Comparison of ENCODE assay signal across 1 cellular context in the genomic region with DNA sequence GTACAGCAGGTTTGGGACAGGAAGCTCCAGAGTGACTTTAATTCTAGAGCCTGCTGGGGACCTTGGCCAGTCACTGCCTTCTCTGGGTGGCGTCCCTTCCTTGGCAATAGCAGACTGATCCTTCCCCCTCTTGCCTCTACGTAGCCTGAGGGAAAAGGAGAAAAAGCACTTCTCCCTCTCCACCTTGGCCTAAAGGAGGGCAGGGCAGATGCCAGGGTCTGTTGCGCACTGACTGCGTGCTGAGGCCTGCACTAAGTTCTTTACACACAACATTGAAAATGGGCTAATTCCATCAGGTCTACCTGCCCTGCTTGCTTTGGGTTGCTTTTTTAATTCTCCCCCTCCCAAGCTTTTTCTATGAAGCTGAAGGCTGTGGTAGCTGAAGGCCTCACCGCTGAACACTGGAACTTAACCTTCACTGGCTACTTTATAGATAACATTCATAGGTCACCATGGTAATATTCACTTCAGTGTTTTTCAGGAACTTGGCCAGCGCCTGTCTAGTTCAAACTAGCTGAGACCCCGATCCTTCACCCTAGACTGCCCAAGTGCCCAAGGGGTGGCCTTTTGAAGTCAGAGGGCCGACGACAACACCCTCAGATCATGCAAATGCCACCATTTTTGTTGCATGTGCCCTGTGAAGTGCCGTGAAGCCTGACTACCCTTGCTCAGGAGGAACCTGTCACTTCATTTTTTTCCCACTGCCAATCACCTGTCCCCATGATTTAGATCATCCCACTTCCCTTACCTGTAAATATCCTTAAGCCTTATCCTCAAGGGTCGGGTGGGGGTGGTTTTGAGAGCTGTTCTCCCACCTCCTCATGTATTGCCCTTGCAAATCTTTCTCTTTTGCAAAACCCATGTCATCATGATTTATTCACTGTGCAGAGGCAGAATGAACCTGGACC.
TF ChIP-seq lines count a peak whose summit lies in the region.

No MANE protein-coding gene starts in this region.

TF ChIP-seq in HCT116, 20 proteins besides CTCF, POLR2A, EP300 and RAD21 (continued from another document):
- no peak for TF ChIP-seq ZBTB33 (IDR thresholded peaks at IDR 0.05; ENCODE audit: extremely low read depth, insufficient replicate concordance, low read length)
- TF ChIP-seq FOSL1 (IDR thresholded peaks at IDR 0.05; ENCODE audit: low read depth): no peak
- no peak for TF ChIP-seq ATF3 (IDR thresholded peaks at IDR 0.05)
TF ChIP-seq in HCT116: peak in this region for 0.
